ENCODE assay signal across 19 cellular contexts in the genomic region with DNA sequence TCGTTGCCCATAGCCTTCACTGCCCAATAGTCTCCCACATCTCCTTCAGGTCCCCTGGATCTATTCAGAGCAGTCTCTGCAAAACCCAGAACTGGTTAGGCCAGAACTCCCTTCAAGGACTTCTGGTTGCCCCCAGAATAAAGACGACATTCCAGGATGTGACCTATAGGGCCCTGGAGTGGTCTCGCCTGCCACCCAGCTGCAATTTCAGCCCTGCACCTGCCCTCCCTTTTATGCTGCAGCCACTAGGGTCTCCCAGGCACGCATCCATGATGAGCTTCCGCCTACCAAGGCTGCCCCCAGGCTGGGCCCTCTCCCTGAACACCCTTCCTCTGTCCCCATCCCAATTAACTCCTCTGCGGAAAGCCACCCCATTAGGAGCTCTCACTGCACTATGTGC. TPM values are rescaled to one million over a fixed set of nuclear protein-coding genes. Genes with fewer than 3 reads are reported as not detected.
DNase-seq lines count a peak whose midpoint lies in the region; ATAC-seq and TF ChIP-seq lines count a peak whose summit lies in the region.
"Had no signal": no experiment of that assay in that cellular context is flagged by ENCODE, and none has a peak within 500 bp of the region (broad histone marks: within the 10 kb centered on the region; RNA-seq: fewer than 3 reads in every experiment).

No MANE protein-coding gene starts in this region.

- H3K4me3 ChIP-seq in OCI-LY7 (ENCODE audit: low read depth, low read length, poor library complexity, severe bottlenecking): no peak overlapping the region
- H3K4me3 ChIP-seq: GM12878 had no signal

- no peaks in the 10 kb centered on the region for H3K9me2 ChIP-seq in OCI-LY7 (ENCODE audit: insufficient read depth, low read length)

- TF ChIP-seq CTCF in OCI-LY7 (conservative IDR thresholded peaks at IDR 0.05; ENCODE audit: low read length): peak; percentile 42

- H3K4me3 Mint-ChIP-seq in activated naive CD4-positive, alpha-beta T cell treated with anti-CD3 and anti-CD28 coated beads, Interleukin-2, amount 10 ng/mL, durations not matched to agents 7 days and 5 days: no peak overlapping the region
- H3K4me3 Mint-ChIP-seq in activated naive CD4-positive, alpha-beta T cell treated with anti-CD3 and anti-CD28 coated beads for 36 hours: no peak overlapping the region

- H2AFZ ChIP-seq in OCI-LY7 (ENCODE audit: low read length): no peak overlapping the region

- peaks cover 1% of the 10 kb centered on the region for H3K36me3 Mint-ChIP-seq in activated naive CD4-positive, alpha-beta T cell treated with anti-CD3 and anti-CD28 coated beads, Interleukin-2, amount 10 ng/mL, durations not matched to agents 7 days and 5 days
- H3K36me3 Mint-ChIP-seq in activated naive CD4-positive, alpha-beta T cell treated with anti-CD3 and anti-CD28 coated beads for 36 hours (ENCODE audit: low read depth): no peaks in the 10 kb centered on the region

- H3K4me1 ChIP-seq in OCI-LY7 (ENCODE audit: insufficient read depth, low read length, poor library complexity, severe bottlenecking): no peaks in the 10 kb centered on the region

- H3K79me2 ChIP-seq in OCI-LY7 (ENCODE audit: insufficient read depth, low read depth, low read length): no peaks in the 10 kb centered on the region

- DNase-seq in activated naive CD4-positive, alpha-beta T cell treated with anti-CD3 and anti-CD28 coated beads, Interleukin-2, amount 10 ng/mL, durations not matched to agents 7 days and 5 days: peak; percentile 17
- DNase-seq in activated naive CD4-positive, alpha-beta T cell treated with anti-CD3 and anti-CD28 coated beads for 36 hours: no peak
- DNase-seq in OCI-LY7 (ENCODE audit: low spot score): peak; percentile 7
- DNase-seq in iPS-NIHi7 (ENCODE audit: extremely low spot score): peak; percentile 69
- DNase-seq in sciatic nerve (ENCODE audit: low spot score): peak; percentile 39
- DNase-seq in SKM-1 treated with dmso at 0.1 percent for 144 hours (lab: John Stamatoyannopoulos, UW; ENCODE audit: unreplicated experiment): no peak
- no peak for DNase-seq in kidney tubule cell (ENCODE audit: low spot score)
- no peak for DNase-seq in HuH-7 (ENCODE audit: low spot score)
- DNase-seq: C1 segment of cervical spinal cord, DMS 273 treated with DMSO at 0.1 percent for 48 hours, EL, HCEC 1CT, NCI-H2107, NCI-H446 treated with DMSO at 0.1 percent for 48 hours, NCI-H774, Right ventricle myocardium superior had no signal

- H3K9me3 Mint-ChIP-seq in activated naive CD4-positive, alpha-beta T cell treated with anti-CD3 and anti-CD28 coated beads, Interleukin-2, amount 10 ng/mL, durations not matched to agents 7 days and 5 days: no peaks in the 10 kb centered on the region
- no peaks in the 10 kb centered on the region for H3K9me3 Mint-ChIP-seq in activated naive CD4-positive, alpha-beta T cell treated with anti-CD3 and anti-CD28 coated beads for 36 hours

- peaks cover 75% of the 10 kb centered on the region for H3K27me3 Mint-ChIP-seq in activated naive CD4-positive, alpha-beta T cell treated with anti-CD3 and anti-CD28 coated beads, Interleukin-2, amount 10 ng/mL, durations not matched to agents 7 days and 5 days
- peaks cover 21% of the 10 kb centered on the region for H3K27me3 Mint-ChIP-seq in activated naive CD4-positive, alpha-beta T cell treated with anti-CD3 and anti-CD28 coated beads for 36 hours (ENCODE audit: low read depth)

- CTCF ChIA-PET in activated naive CD4-positive, alpha-beta T cell treated with anti-CD3 and anti-CD28 coated beads, Interleukin-2, amount 10 ng/mL, durations not matched to agents 7 days and 5 days (lab: Charles Lee): interaction anchor here (1.1 to 1.5 kb wide), 3 partner anchors 12 to 144 kb away, joined by 3 to 4 read pairs (median 3); no protein-coding TSS in a partner anchor
- CTCF ChIA-PET in activated naive CD4-positive, alpha-beta T cell treated with anti-CD3 and anti-CD28 coated beads for 36 hours (lab: Charles Lee): interaction anchor here (1.4 kb wide), 1 partner anchor 24 kb away, joined by 6 read pairs; no protein-coding TSS in a partner anchor
- CTCF ChIA-PET in OCI-LY7 (lab: Charles Lee; ENCODE audit: unreplicated experiment): no interaction called here

- no peak for ATAC-seq in sciatic nerve
- ATAC-seq: GM12878, Panc1 had no signal

- no peak overlapping the region for H3K4me2 ChIP-seq in OCI-LY7 (ENCODE audit: low read length)

- H3K4me1 Mint-ChIP-seq in activated naive CD4-positive, alpha-beta T cell treated with anti-CD3 and anti-CD28 coated beads, Interleukin-2, amount 10 ng/mL, durations not matched to agents 7 days and 5 days: peaks cover 16% of the 10 kb centered on the region
- peaks cover 5% of the 10 kb centered on the region for H3K4me1 Mint-ChIP-seq in activated naive CD4-positive, alpha-beta T cell treated with anti-CD3 and anti-CD28 coated beads for 36 hours (ENCODE audit: low read depth)

- POLR2A ChIA-PET in OCI-LY7 (lab: Charles Lee): no interaction called here

- BruUV-seq in OCI-LY7 (replicated peaks; lab: Mats Ljungman, UMichigan): no TSS peak

- H3K9me3 ChIP-seq in OCI-LY7 (ENCODE audit: low read length): no peaks in the 10 kb centered on the region

- intact Hi-C loops in activated naive CD4-positive, alpha-beta T cell treated with anti-CD3 and anti-CD28 coated beads for 36 hours (cut with micrococcal nuclease): no loop called here
- intact Hi-C loops in OCI-LY7 (cut with micrococcal nuclease; ENCODE audit: unreplicated experiment): no loop called here
- intact Hi-C loops in sciatic nerve (cut with DNase I): no loop called here

- H4K20me1 ChIP-seq in OCI-LY7 (ENCODE audit: insufficient read depth, low read length): no peaks in the 10 kb centered on the region

- H3K27ac ChIP-seq in OCI-LY7 (ENCODE audit: low read depth, low read length, poor library complexity, severe bottlenecking): no peak overlapping the region

- no peaks in the 10 kb centered on the region for H3K36me3 ChIP-seq in OCI-LY7 (ENCODE audit: insufficient read depth, low read length)

- H3K27ac Mint-ChIP-seq in activated naive CD4-positive, alpha-beta T cell treated with anti-CD3 and anti-CD28 coated beads, Interleukin-2, amount 10 ng/mL, durations not matched to agents 7 days and 5 days: no peak overlapping the region
- no peak overlapping the region for H3K27ac Mint-ChIP-seq in activated naive CD4-positive, alpha-beta T cell treated with anti-CD3 and anti-CD28 coated beads for 36 hours

RNA-seq across cellular contexts. Expression of gene TSPEAR, which starts 7.2 kb away (rescaled TPM):
- not detected for total RNA-seq in activated naive CD4-positive, alpha-beta T cell treated with anti-CD3 and anti-CD28 coated beads for 36 hours
- total RNA-seq in OCI-LY7 (2014; rRNA removed; shearing (Covaris generic)): not detected in 2 replicates
- total RNA-seq in OCI-LY7 (2022) (not detected in 2 replicates), sciatic nerve (not detected)
- total RNA-seq: GM12878, HT1080 had no signal

RNA-seq across cellular contexts. Expression of gene KRTAP10-12, which starts 21.6 kb away (rescaled TPM):
- not detected for total RNA-seq in activated naive CD4-positive, alpha-beta T cell treated with anti-CD3 and anti-CD28 coated beads for 36 hours
- not detected in 2 replicates for total RNA-seq in OCI-LY7 (2014; rRNA removed; shearing (Covaris generic))
- total RNA-seq in OCI-LY7 (2022) (not detected in 2 replicates), sciatic nerve (not detected)
- total RNA-seq: GM12878, HT1080, Right ventricle myocardium superior had no signal

RNA-seq across cellular contexts. Expression of gene KRTAP12-1, which starts 36.6 kb away (rescaled TPM):
- not detected for total RNA-seq in activated naive CD4-positive, alpha-beta T cell treated with anti-CD3 and anti-CD28 coated beads for 36 hours
- total RNA-seq in OCI-LY7 (2014; rRNA removed; shearing (Covaris generic)): not detected in 2 replicates
- total RNA-seq in OCI-LY7 (2022) (not detected in 2 replicates), sciatic nerve (not detected)
- total RNA-seq: GM12878, HT1080, Right ventricle myocardium superior had no signal

RNA-seq across cellular contexts. Expression of gene KRTAP12-2, which starts 51.8 kb away (rescaled TPM):
- total RNA-seq in activated naive CD4-positive, alpha-beta T cell treated with anti-CD3 and anti-CD28 coated beads for 36 hours: not detected
- not detected in 2 replicates for total RNA-seq in OCI-LY7 (2014; rRNA removed; shearing (Covaris generic))
- total RNA-seq in OCI-LY7 (2022) (not detected in 2 replicates), sciatic nerve (not detected)
- total RNA-seq: GM12878, HT1080, Right ventricle myocardium superior had no signal

Comparison
In these comparisons a context has a peak if more than half of its experiments do, and no peak if none do; other contexts are left out.
1. DNase-seq: peak in activated naive CD4-positive, alpha-beta T cell treated with anti-CD3 and anti-CD28 coated beads, Interleukin-2, amount 10 ng/mL, durations not matched to agents 7 days and 5 days (single experiment), OCI-LY7 (single experiment), iPS-NIHi7 (single experiment) and sciatic nerve (single experiment); none in activated naive CD4-positive, alpha-beta T cell treated with anti-CD3 and anti-CD28 coated beads for 36 hours (single experiment), SKM-1 treated with dmso at 0.1 percent for 144 hours (single experiment), kidney tubule cell (single experiment) and HuH-7 (single experiment).